1 cellular context compared by ENCODE assay signal in the genomic region with DNA sequence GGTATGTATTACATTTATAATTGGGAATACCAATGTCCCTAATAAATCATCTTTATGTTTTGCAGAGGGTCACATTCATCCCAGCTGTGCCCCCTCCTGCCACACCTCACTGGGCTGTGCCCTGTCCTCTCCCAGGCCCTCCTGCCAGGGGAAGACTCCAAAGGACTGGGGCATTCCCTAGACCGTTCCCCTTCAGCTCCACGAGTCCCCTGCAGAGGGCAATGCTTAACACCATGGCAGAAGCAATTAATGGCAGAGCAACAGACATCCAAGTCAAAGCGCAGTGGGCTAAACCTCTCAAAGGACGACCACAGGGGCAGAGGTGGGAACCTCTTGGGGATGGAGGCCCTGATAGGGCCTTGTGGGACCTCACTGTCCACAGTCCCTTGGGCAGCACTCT.
TF ChIP-seq lines count a peak whose summit lies in the region.

No MANE protein-coding gene starts in this region.

TF ChIP-seq in GM23338, 12 proteins besides CTCF, POLR2A, EP300 and RAD21:
- TF ChIP-seq, protein P1, sequence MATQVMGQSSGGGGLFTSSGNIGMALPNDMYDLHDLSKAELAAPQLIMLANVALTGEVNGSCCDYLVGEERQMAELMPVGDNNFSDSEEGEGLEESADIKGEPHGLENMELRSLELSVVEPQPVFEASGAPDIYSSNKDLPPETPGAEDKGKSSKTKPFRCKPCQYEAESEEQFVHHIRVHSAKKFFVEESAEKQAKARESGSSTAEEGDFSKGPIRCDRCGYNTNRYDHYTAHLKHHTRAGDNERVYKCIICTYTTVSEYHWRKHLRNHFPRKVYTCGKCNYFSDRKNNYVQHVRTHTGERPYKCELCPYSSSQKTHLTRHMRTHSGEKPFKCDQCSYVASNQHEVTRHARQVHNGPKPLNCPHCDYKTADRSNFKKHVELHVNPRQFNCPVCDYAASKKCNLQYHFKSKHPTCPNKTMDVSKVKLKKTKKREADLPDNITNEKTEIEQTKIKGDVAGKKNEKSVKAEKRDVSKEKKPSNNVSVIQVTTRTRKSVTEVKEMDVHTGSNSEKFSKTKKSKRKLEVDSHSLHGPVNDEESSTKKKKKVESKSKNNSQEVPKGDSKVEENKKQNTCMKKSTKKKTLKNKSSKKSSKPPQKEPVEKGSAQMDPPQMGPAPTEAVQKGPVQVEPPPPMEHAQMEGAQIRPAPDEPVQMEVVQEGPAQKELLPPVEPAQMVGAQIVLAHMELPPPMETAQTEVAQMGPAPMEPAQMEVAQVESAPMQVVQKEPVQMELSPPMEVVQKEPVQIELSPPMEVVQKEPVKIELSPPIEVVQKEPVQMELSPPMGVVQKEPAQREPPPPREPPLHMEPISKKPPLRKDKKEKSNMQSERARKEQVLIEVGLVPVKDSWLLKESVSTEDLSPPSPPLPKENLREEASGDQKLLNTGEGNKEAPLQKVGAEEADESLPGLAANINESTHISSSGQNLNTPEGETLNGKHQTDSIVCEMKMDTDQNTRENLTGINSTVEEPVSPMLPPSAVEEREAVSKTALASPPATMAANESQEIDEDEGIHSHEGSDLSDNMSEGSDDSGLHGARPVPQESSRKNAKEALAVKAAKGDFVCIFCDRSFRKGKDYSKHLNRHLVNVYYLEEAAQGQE (IDR thresholded peaks at IDR 0.05; ENCODE audit: unreplicated experiment) = no peak
- TF ChIP-seq, protein P2, sequence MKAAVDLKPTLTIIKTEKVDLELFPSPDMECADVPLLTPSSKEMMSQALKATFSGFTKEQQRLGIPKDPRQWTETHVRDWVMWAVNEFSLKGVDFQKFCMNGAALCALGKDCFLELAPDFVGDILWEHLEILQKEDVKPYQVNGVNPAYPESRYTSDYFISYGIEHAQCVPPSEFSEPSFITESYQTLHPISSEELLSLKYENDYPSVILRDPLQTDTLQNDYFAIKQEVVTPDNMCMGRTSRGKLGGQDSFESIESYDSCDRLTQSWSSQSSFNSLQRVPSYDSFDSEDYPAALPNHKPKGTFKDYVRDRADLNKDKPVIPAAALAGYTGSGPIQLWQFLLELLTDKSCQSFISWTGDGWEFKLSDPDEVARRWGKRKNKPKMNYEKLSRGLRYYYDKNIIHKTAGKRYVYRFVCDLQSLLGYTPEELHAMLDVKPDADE (IDR thresholded peaks at IDR 0.05) = no peak
- TF ChIP-seq, protein P3, sequence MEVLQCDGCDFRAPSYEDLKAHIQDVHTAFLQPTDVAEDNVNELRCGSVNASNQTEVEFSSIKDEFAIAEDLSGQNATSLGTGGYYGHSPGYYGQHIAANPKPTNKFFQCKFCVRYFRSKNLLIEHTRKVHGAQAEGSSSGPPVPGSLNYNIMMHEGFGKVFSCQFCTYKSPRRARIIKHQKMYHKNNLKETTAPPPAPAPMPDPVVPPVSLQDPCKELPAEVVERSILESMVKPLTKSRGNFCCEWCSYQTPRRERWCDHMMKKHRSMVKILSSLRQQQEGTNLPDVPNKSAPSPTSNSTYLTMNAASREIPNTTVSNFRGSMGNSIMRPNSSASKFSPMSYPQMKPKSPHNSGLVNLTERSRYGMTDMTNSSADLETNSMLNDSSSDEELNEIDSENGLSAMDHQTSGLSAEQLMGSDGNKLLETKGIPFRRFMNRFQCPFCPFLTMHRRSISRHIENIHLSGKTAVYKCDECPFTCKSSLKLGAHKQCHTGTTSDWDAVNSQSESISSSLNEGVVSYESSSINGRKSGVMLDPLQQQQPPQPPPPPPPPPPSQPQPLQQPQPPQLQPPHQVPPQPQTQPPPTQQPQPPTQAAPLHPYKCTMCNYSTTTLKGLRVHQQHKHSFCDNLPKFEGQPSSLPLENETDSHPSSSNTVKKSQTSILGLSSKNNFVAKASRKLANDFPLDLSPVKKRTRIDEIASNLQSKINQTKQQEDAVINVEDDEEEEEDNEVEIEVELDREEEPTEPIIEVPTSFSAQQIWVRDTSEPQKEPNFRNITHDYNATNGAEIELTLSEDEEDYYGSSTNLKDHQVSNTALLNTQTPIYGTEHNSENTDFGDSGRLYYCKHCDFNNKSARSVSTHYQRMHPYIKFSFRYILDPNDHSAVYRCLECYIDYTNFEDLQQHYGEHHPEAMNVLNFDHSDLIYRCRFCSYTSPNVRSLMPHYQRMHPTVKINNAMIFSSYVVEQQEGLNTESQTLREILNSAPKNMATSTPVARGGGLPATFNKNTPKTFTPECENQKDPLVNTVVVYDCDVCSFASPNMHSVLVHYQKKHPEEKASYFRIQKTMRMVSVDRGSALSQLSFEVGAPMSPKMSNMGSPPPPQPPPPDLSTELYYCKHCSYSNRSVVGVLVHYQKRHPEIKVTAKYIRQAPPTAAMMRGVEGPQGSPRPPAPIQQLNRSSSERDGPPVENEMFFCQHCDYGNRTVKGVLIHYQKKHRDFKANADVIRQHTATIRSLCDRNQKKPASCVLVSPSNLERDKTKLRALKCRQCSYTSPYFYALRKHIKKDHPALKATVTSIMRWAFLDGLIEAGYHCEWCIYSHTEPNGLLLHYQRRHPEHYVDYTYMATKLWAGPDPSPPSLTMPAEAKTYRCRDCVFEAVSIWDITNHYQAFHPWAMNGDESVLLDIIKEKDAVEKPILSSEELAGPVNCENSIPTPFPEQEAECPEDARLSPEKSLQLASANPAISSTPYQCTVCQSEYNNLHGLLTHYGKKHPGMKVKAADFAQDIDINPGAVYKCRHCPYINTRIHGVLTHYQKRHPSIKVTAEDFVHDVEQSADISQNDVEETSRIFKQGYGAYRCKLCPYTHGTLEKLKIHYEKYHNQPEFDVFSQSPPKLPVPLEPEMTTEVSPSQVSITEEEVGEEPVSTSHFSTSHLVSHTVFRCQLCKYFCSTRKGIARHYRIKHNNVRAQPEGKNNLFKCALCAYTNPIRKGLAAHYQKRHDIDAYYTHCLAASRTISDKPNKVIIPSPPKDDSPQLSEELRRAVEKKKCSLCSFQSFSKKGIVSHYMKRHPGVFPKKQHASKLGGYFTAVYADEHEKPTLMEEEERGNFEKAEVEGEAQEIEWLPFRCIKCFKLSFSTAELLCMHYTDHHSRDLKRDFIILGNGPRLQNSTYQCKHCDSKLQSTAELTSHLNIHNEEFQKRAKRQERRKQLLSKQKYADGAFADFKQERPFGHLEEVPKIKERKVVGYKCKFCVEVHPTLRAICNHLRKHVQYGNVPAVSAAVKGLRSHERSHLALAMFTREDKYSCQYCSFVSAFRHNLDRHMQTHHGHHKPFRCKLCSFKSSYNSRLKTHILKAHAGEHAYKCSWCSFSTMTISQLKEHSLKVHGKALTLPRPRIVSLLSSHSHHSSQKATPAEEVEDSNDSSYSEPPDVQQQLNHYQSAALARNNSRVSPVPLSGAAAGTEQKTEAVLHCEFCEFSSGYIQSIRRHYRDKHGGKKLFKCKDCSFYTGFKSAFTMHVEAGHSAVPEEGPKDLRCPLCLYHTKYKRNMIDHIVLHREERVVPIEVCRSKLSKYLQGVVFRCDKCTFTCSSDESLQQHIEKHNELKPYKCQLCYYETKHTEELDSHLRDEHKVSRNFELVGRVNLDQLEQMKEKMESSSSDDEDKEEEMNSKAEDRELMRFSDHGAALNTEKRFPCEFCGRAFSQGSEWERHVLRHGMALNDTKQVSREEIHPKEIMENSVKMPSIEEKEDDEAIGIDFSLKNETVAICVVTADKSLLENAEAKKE (CRISPR knock-in tag; IDR thresholded peaks at IDR 0.05) = no peak
- no peak for TF ChIP-seq NANOG (IDR thresholded peaks at IDR 0.05; ENCODE audit: borderline replicate concordance)
- TF ChIP-seq ZNF114 (CRISPR knock-in tag; IDR thresholded peaks at IDR 0.05) = no peak
- TF ChIP-seq EZH2phosphoT487 (IDR thresholded peaks at IDR 0.05; ENCODE audit: unreplicated experiment) = no peak
- no peak for TF ChIP-seq EZH2 (IDR thresholded peaks at IDR 0.05; ENCODE audit: low read depth, unreplicated experiment)
- TF ChIP-seq CREB1 (CRISPR knock-in tag; IDR thresholded peaks at IDR 0.05; ENCODE audit: low read depth) = no peak
- TF ChIP-seq JUNB (IDR thresholded peaks at IDR 0.05; ENCODE audit: unreplicated experiment) = no peak
- TF ChIP-seq POLR2AphosphoS5 (IDR thresholded peaks at IDR 0.05; ENCODE audit: low read depth) = no peak
- no peak for TF ChIP-seq STAT1 (IDR thresholded peaks at IDR 0.05; ENCODE audit: unreplicated experiment)
